In genomic region chr1:200890818-200891773, GRCh38 we compare ENCODE assay signal across 8 cellular contexts. TPM values are rescaled to one million over a fixed set of nuclear protein-coding genes. Genes with fewer than 3 reads are reported as not detected.
DNase-seq lines count a peak whose midpoint lies in the region; ATAC-seq and TF ChIP-seq lines count a peak whose summit lies in the region.

No MANE protein-coding gene starts in this region.

- TF ChIP-seq CTCF in HFFc6 (IDR thresholded peaks at IDR 0.05): peak; percentile 60

- H3K36me3 Mint-ChIP-seq in HFFc6 (ENCODE audit: low read depth): no peaks in the 10 kb centered on the region

- H3K27ac ChIP-seq in SJSA1 (peak overlapping the region; percentile 87), epithelial cell of prostate (peak overlapping the region; percentile 35)

- H3K27me3 ChIP-seq in SJSA1 (replicated peaks): no peaks in the 10 kb centered on the region

- H3K9me3 ChIP-seq in SJSA1 (replicated peaks): no peaks in the 10 kb centered on the region

- peaks cover 60% of the 10 kb centered on the region for H3K27me3 Mint-ChIP-seq in HFFc6 (ENCODE audit: insufficient read depth)

- no peak overlapping the region for H3K27ac Mint-ChIP-seq in HFFc6

- DNase-seq in Daoy (ENCODE audit: low read depth) (peak; percentile 74), HFFc6 (no peak), SJSA1 (ENCODE audit: low read depth in 1 of 2, low spot score in 2 of 2) (peak; percentile 69 to 81), epithelial cell of prostate (ENCODE audit: low read depth, low spot score) (no peak), myocyte (ENCODE audit: low read depth) (peak; percentile 70)

- peak overlapping the region; percentile 44 for H3K4me3 ChIP-seq in SJSA1

- ATAC-seq in HG03439 (IDR thresholded peaks at IDR 0.05; ENCODE audit: unreplicated experiment): no peak
- ATAC-seq in HG03280 (IDR thresholded peaks at IDR 0.05; ENCODE audit: unreplicated experiment): no peak
- no peak for ATAC-seq in HG03520 (IDR thresholded peaks at IDR 0.05; ENCODE audit: unreplicated experiment)

- peaks cover 14% of the 10 kb centered on the region; the same call in 1 of the 2 replicates for H3K4me1 Mint-ChIP-seq in HFFc6 (ENCODE audit: low read depth)

- H3K36me3 ChIP-seq in SJSA1: no peaks in the 10 kb centered on the region

- H3K9me3 Mint-ChIP-seq in HFFc6: no peaks in the 10 kb centered on the region

- peak overlapping the region; percentile 65 for H3K4me3 Mint-ChIP-seq in HFFc6

- peaks cover 28% of the 10 kb centered on the region for H3K4me1 ChIP-seq in SJSA1 (replicated peaks)

RNA-seq across cellular contexts. Expression of gene INAVA, which starts 3.6 kb away (rescaled TPM):
- 7.3 and 7.5 TPM in 2 replicates for total RNA-seq in Daoy (2014; rRNA removed; shearing (Covaris generic))
- total RNA-seq in HFFc6 (2021; fragmentation: NEBNext Ultra II Directional; extraction: Animal tissue kit (Norgen Biotek cat#: 25700)): not detected
- 0.72 and 5.5 TPM in 2 replicates for total RNA-seq in SJSA1 (2014; rRNA removed; shearing (Covaris generic))
- total RNA-seq in myocyte: 0.05 and 0.24 TPM in 2 replicates
- 0.13 TPM for polyA plus RNA-seq in myocyte (2012)

RNA-seq across cellular contexts. Expression of gene GPR25, which starts 18.3 kb away (rescaled TPM):
- not detected in 2 replicates for total RNA-seq in Daoy (2014; rRNA removed; shearing (Covaris generic))
- not detected for total RNA-seq in HFFc6 (2021; fragmentation: NEBNext Ultra II Directional; extraction: Animal tissue kit (Norgen Biotek cat#: 25700))
- not detected in 2 replicates for total RNA-seq in SJSA1 (2014; rRNA removed; shearing (Covaris generic))
- total RNA-seq in myocyte: not detected in 2 replicates
- not detected for polyA plus RNA-seq in myocyte (2012)

Comparison
In these comparisons a context has a peak if more than half of its experiments do, and no peak if none do; other contexts are left out.
1. DNase-seq: peak in Daoy (single experiment), SJSA1 (2 of 2) and myocyte (single experiment); none in HFFc6 (single experiment) and epithelial cell of prostate (single experiment).